30 cellular contexts compared by ENCODE assay signal in genomic region chr1:222911866-222912265, GRCh38.
DNase-seq lines count a peak whose midpoint lies in the region; ATAC-seq and TF ChIP-seq lines count a peak whose summit lies in the region.
"Had no signal": no experiment of that assay in that cellular context is flagged by ENCODE, and none has a peak within 500 bp of the region (broad histone marks: within the 10 kb centered on the region; RNA-seq: fewer than 3 reads in every experiment).

No MANE protein-coding gene starts in this region.

- peak; percentile 36 for DNase-seq in AG10803 (ENCODE audit: low read depth)
- DNase-seq in SK-N-SH, result no peak
- DNase-seq in fibroblast of lung (ENCODE audit: low read depth in 2 of 2), result peak in 1 of 2 donors; percentile 90
- no peak for DNase-seq in omental fat pad (ENCODE audit: low spot score)
- DNase-seq in dedifferentiated amniotic fluid mesenchymal stem cell (ENCODE audit: extremely low spot score), result no peak
- no peak for DNase-seq in NCI-H1436 (lab: John Stamatoyannopoulos, UW)
- DNase-seq in mesenteric fat pad (ENCODE audit: low spot score), result no peak
- DNase-seq: 8988T; activated CD4-positive, alpha-beta T cell treated with anti-CD3 and anti-CD28 coated beads, Interleukin-2, amount 50 U/mL, for 48 hours; activated naive CD4-positive, alpha-beta T cell treated with anti-CD3 and anti-CD28 coated beads, Interleukin-2, amount 50 U/mL, for 16 hours; anterior cingulate cortex; CD4-positive, CD25-positive, alpha-beta regulatory T cell; dorsolateral prefrontal cortex; heart right ventricle; left colon; mammary epithelial cell; NCI-H1092; NCI-H187; posterior cingulate gyrus; stimulated activated CD4-positive, alpha-beta T cell treated with anti-CD3 and anti-CD28 coated beads, Interleukin-15, amount 100 ng/mL, for 24 hours; stimulated activated naive CD4-positive, alpha-beta T cell; T-helper 1 cell; uterus had no signal

- H3K27ac ChIP-seq in SK-N-SH (ENCODE audit: low read depth in 2 of 2, low read length in 1 of 2), result peak overlapping the region; percentile 5 to 48; a peak in 3 of 4 replicates
- H3K27ac ChIP-seq in fibroblast of lung (ENCODE audit: insufficient read depth, low read length), result peak overlapping the region; percentile 27
- H3K27ac ChIP-seq: dorsolateral prefrontal cortex, heart right ventricle, neural progenitor cell, SJSA1, suprapubic skin had no signal

- H3K9me3 ChIP-seq in SK-N-SH (no peaks in the 10 kb centered on the region), fibroblast of lung (ENCODE audit: control insufficient read depth, insufficient read depth, low read depth, low read length) (no peaks in the 10 kb centered on the region)
- H3K9me3 ChIP-seq: SJSA1, suprapubic skin had no signal

- H4K20me1 ChIP-seq in SK-N-SH (ENCODE audit: insufficient read depth) (no peaks in the 10 kb centered on the region), fibroblast of lung (ENCODE audit: control insufficient read depth, extremely low read depth, insufficient read depth, low read length) (no peaks in the 10 kb centered on the region)

- peaks cover 3% of the 10 kb centered on the region for H3F3A ChIP-seq in SK-N-SH (replicated peaks; ENCODE audit: insufficient read depth)

- POLR2A ChIA-PET in SK-N-SH (lab: Yijun Ruan, JAX), result no interaction called here

- ATAC-seq in omental fat pad (ENCODE audit: low FRiP score), result peak; percentile 27
- no peak for ATAC-seq in GM19328 (IDR thresholded peaks at IDR 0.05; ENCODE audit: unreplicated experiment)
- ATAC-seq: activated CD4-positive, CD25-positive, alpha-beta regulatory T cell treated with anti-CD3 and anti-CD28 coated beads, Interleukin-2, amount 50 U/mL, for 24 hours; activated T-helper 17 cell treated with anti-CD3 and anti-CD28 coated beads, Interleukin-2, amount 50 U/mL, for 72 hours; heart right ventricle; left colon; sciatic nerve had no signal

- no peaks in the 10 kb centered on the region for H3K27me3 ChIP-seq in SK-N-SH (ENCODE audit: insufficient read depth)
- H3K27me3 ChIP-seq in fibroblast of lung (ENCODE audit: control insufficient read depth, insufficient read depth, low read length), result no peaks in the 10 kb centered on the region
- H3K27me3 ChIP-seq: dorsolateral prefrontal cortex, heart right ventricle, neural progenitor cell, SJSA1, suprapubic skin, uterus had no signal

- 19% methylated on average over 1 of the region's 1 CpG for WGBS in SK-N-SH (ENCODE audit: low lambda C conversion rate)

- H3K9me2 ChIP-seq in SK-N-SH, result no peaks in the 10 kb centered on the region

- H2AFZ ChIP-seq in SK-N-SH (ENCODE audit: low read depth) (no peak overlapping the region), fibroblast of lung (ENCODE audit: low read length) (no peak overlapping the region)
- H2AFZ ChIP-seq: neural progenitor cell had no signal

- TF ChIP-seq EP300 in SK-N-SH (IDR thresholded peaks at IDR 0.05; ENCODE audit: borderline replicate concordance in 1 of 2, low read depth in 1 of 2, low read length in 1 of 2), result no peak

- CTCF ChIA-PET in SK-N-SH (lab: Yijun Ruan, JAX), result no interaction called here

- H3K4me2 ChIP-seq in SK-N-SH, result no peak overlapping the region
- H3K4me2 ChIP-seq in fibroblast of lung (ENCODE audit: extremely low read depth, insufficient read depth, low read length), result no peak overlapping the region
- H3K4me2 ChIP-seq: neural progenitor cell had no signal

- H3K79me2 ChIP-seq in SK-N-SH (ENCODE audit: insufficient read depth) (no peaks in the 10 kb centered on the region), fibroblast of lung (ENCODE audit: control insufficient read depth, insufficient read depth, low read length) (no peaks in the 10 kb centered on the region)

- no peak overlapping the region for H3K4me3 ChIP-seq in AG10803 (ENCODE audit: low read length)
- H3K4me3 ChIP-seq in SK-N-SH (ENCODE audit: low read depth in 2 of 2, low read length in 1 of 2), result no peak overlapping the region
- no peak overlapping the region for H3K4me3 ChIP-seq in fibroblast of lung (replicated peaks in 1 of 4; ENCODE audit: control extremely low read depth in 1 of 4, insufficient read depth in 1 of 4, low read depth in 3 of 4, low read length in 4 of 4)
- H3K4me3 ChIP-seq: dorsolateral prefrontal cortex, heart right ventricle, neural progenitor cell, SJSA1, suprapubic skin, uterus had no signal

- TF ChIP-seq CTCF in AG10803 (conservative IDR thresholded peaks at IDR 0.05; ENCODE audit: low read length) (no peak), SK-N-SH (IDR thresholded peaks at IDR 0.05) (no peak), fibroblast of lung (conservative IDR thresholded peaks at IDR 0.05 in 1 of 2, IDR thresholded peaks at IDR 0.05 in 1 of 2; ENCODE audit: low read depth in 1 of 2, low read length in 2 of 2) (no peak), omental fat pad (IDR thresholded peaks at IDR 0.05) (no peak)

- TF ChIP-seq RAD21 in SK-N-SH (IDR thresholded peaks at IDR 0.05; ENCODE audit: low read length), result no peak

- peaks cover 6 to 20% of the 10 kb centered on the region in 2 experiments for H3K4me1 ChIP-seq in SK-N-SH (ENCODE audit: control insufficient read depth in 1 of 2, insufficient read depth in 2 of 2, low read depth in 1 of 2, low read length in 1 of 2)
- H3K4me1 ChIP-seq in fibroblast of lung (ENCODE audit: control insufficient read depth, extremely low read depth, insufficient read depth, low read length), result peaks cover 21% of the 10 kb centered on the region
- H3K4me1 ChIP-seq: neural progenitor cell, SJSA1, uterus had no signal

- no peak overlapping the region for H3K9ac ChIP-seq in SK-N-SH
- no peak overlapping the region for H3K9ac ChIP-seq in fibroblast of lung (ENCODE audit: insufficient read depth, low read length)
- H3K9ac ChIP-seq: neural progenitor cell had no signal

- H3K36me3 ChIP-seq in SK-N-SH (replicated peaks in 1 of 2; ENCODE audit: control insufficient read depth in 1 of 2, insufficient read depth in 2 of 2, low read length in 1 of 2) (no peaks in the 10 kb centered on the region), fibroblast of lung (ENCODE audit: control insufficient read depth, insufficient read depth, low read length) (no peaks in the 10 kb centered on the region)
- H3K36me3 ChIP-seq: heart right ventricle, neural progenitor cell, SJSA1, suprapubic skin, uterus had no signal

TF ChIP-seq in SK-N-SH, 30 proteins besides CTCF, POLR2A, EP300 and RAD21:
- TF ChIP-seq USF1 (IDR thresholded peaks at IDR 0.05; ENCODE audit: borderline replicate concordance, low read depth) (peak; percentile 19; the same call in 1 of the 2 replicates), EZH2phosphoT487 (IDR thresholded peaks at IDR 0.05; ENCODE audit: borderline replicate concordance, low read depth) (no peak), TCF12 (IDR thresholded peaks at IDR 0.05) (0 out of 2 replicates have a peak, but pooled peaks have one; percentile 25)
